35 cellular contexts compared by ENCODE assay signal in genomic region chr9:135482015-135482754, GRCh38. TPM values are rescaled to one million over a fixed set of nuclear protein-coding genes. Genes with fewer than 3 reads are reported as not detected.
DNase-seq lines count a peak whose midpoint lies in the region; ATAC-seq and TF ChIP-seq lines count a peak whose summit lies in the region.
"Had no signal": no experiment of that assay in that cellular context is flagged by ENCODE, and none has a peak within 500 bp of the region (broad histone marks: within the 10 kb centered on the region; RNA-seq: fewer than 3 reads in every experiment).

No MANE protein-coding gene starts in this region.

- H3K9me3 Mint-ChIP-seq in WTC11 (no peaks in the 10 kb centered on the region), glutamatergic neuron (ENCODE audit: unreplicated experiment) (peaks cover 9% of the 10 kb centered on the region), type B pancreatic cell (no peaks in the 10 kb centered on the region)
- H3K9me3 Mint-ChIP-seq: activated CD4-positive, alpha-beta memory T cell treated with anti-CD3 and anti-CD28 coated beads, Interleukin-2, amount 10 ng/mL, durations not matched to agents 7 days and 5 days; activated naive CD4-positive, alpha-beta T cell treated with anti-CD3 and anti-CD28 coated beads for 36 hours; activated T-helper 1 cell treated with anti-CD3 and anti-CD28 coated beads, Interleukin-12 subunit alpha, Interleukin-12 subunit beta, Interleukin-2, Interleukin-4 antibody, amounts not matched to agents 30 ng/mL and 10 ng/mL and 1 ng/mL, durations not matched to agents 14 hours and 24 hours and 36 hours had no signal

- H3K27ac ChIP-seq in smooth muscle cell (ENCODE audit: low read depth) = no peak overlapping the region
- H3K27ac ChIP-seq: dorsolateral prefrontal cortex, gastrocnemius medialis, prostate gland, tibial artery had no signal

- TF ChIP-seq CTCF in GM13977 (IDR thresholded peaks at IDR 0.05; ENCODE audit: extremely low read depth, insufficient read depth, missing control alignments) = no peak
- TF ChIP-seq CTCF in WTC11 (IDR thresholded peaks at IDR 0.05) = no peak
- TF ChIP-seq CTCF in glutamatergic neuron (IDR thresholded peaks at IDR 0.05; ENCODE audit: partially characterized antibody, unreplicated experiment) = no peak
- TF ChIP-seq CTCF in type B pancreatic cell (conservative IDR thresholded peaks at IDR 0.05) = no peak
- no peak for TF ChIP-seq CTCF in smooth muscle cell (IDR thresholded peaks at IDR 0.05; ENCODE audit: borderline replicate concordance, insufficient read depth, poor library complexity, severe bottlenecking)

- H3K4me1 Mint-ChIP-seq in WTC11 (peaks cover 16% of the 10 kb centered on the region; the same call in 1 of the 2 replicates), glutamatergic neuron (ENCODE audit: low read depth, unreplicated experiment) (peaks cover 2% of the 10 kb centered on the region), type B pancreatic cell (ENCODE audit: unreplicated experiment) (peaks cover 5% of the 10 kb centered on the region)

- H2AFZ ChIP-seq in smooth muscle cell (ENCODE audit: low read depth) = no peak overlapping the region

- H3F3A ChIP-seq in smooth muscle cell (ENCODE audit: low read depth) = no peaks in the 10 kb centered on the region

- no peak overlapping the region for H3K4me3 ChIP-seq in smooth muscle cell
- H3K4me3 ChIP-seq: gastrocnemius medialis, HAP-1, mucosa of descending colon, prostate gland, tibial artery had no signal

- CTCF ChIA-PET in WTC11 (lab: Charles Lee) = no interaction called here

- no peak for ATAC-seq in WTC11
- no peak for ATAC-seq in GM19463 (IDR thresholded peaks at IDR 0.05; ENCODE audit: unreplicated experiment)
- ATAC-seq: gastrocnemius medialis, left cardiac atrium, mucosa of descending colon, PC-3, Right ventricle myocardium inferior, sciatic nerve had no signal

- no peaks in the 10 kb centered on the region for H3K9me3 ChIP-seq in smooth muscle cell (replicated peaks; ENCODE audit: low read depth)
- H3K9me3 ChIP-seq: gastrocnemius medialis, HAP-1, mucosa of descending colon, prostate gland, tibial artery had no signal

- H3K4me3 Mint-ChIP-seq in WTC11 (peak overlapping the region; percentile 66), glutamatergic neuron (ENCODE audit: unreplicated experiment) (no peak overlapping the region), type B pancreatic cell (peak overlapping the region; percentile 61)
- H3K4me3 Mint-ChIP-seq: activated CD4-positive, alpha-beta memory T cell treated with anti-CD3 and anti-CD28 coated beads, Interleukin-2, amount 10 ng/mL, durations not matched to agents 7 days and 5 days; activated naive CD4-positive, alpha-beta T cell treated with anti-CD3 and anti-CD28 coated beads for 36 hours; activated T-helper 1 cell treated with anti-CD3 and anti-CD28 coated beads, Interleukin-12 subunit alpha, Interleukin-12 subunit beta, Interleukin-2, Interleukin-4 antibody, amounts not matched to agents 30 ng/mL and 10 ng/mL and 1 ng/mL, durations not matched to agents 14 hours and 24 hours and 36 hours had no signal

- H3K27me3 Mint-ChIP-seq in WTC11 (ENCODE audit: low read depth) (no peaks in the 10 kb centered on the region; the same call in 1 of the 2 replicates), glutamatergic neuron (ENCODE audit: unreplicated experiment) (peaks cover 3% of the 10 kb centered on the region), type B pancreatic cell (no peaks in the 10 kb centered on the region)

- H3K27ac Mint-ChIP-seq in WTC11 (peak overlapping the region; percentile 49; the same call in 1 of the 2 replicates), glutamatergic neuron (ENCODE audit: unreplicated experiment) (peak overlapping the region; percentile 22), type B pancreatic cell (no peak overlapping the region)
- H3K27ac Mint-ChIP-seq: activated CD4-positive, alpha-beta memory T cell treated with anti-CD3 and anti-CD28 coated beads, Interleukin-2, amount 10 ng/mL, durations not matched to agents 7 days and 5 days; activated naive CD4-positive, alpha-beta T cell treated with anti-CD3 and anti-CD28 coated beads for 36 hours; activated T-helper 1 cell treated with anti-CD3 and anti-CD28 coated beads, Interleukin-12 subunit alpha, Interleukin-12 subunit beta, Interleukin-2, Interleukin-4 antibody, amounts not matched to agents 30 ng/mL and 10 ng/mL and 1 ng/mL, durations not matched to agents 14 hours and 24 hours and 36 hours had no signal

- H3K9ac ChIP-seq in smooth muscle cell (ENCODE audit: low read depth) = no peak overlapping the region

- no peaks in the 10 kb centered on the region for H3K36me3 ChIP-seq in smooth muscle cell (ENCODE audit: low read depth)
- H3K36me3 ChIP-seq: prostate gland had no signal

- H3K79me2 ChIP-seq in smooth muscle cell (ENCODE audit: low read depth) = no peaks in the 10 kb centered on the region

- H3K27me3 ChIP-seq in smooth muscle cell (ENCODE audit: low read depth) = no peaks in the 10 kb centered on the region
- H3K27me3 ChIP-seq: dorsolateral prefrontal cortex, gastrocnemius medialis, tibial artery had no signal

- H3K4me1 ChIP-seq in smooth muscle cell (ENCODE audit: low read depth) = peaks cover 8% of the 10 kb centered on the region

- WGBS in smooth muscle cell (ENCODE audit: low lambda C conversion rate) = 82% methylated on average over 8 of the region's 8 CpGs

- H3K4me2 ChIP-seq in smooth muscle cell = no peak overlapping the region

- in situ Hi-C loops in GM13977 (cut with MboI; ENCODE audit: low pct_unique_long_range_greater_than_20kb, low sequenced_read_pairs, unreplicated experiment) = no loop called here

- POLR2A ChIA-PET in WTC11 (lab: Charles Lee) = no interaction called here

- H4K20me1 ChIP-seq in smooth muscle cell (ENCODE audit: low read depth) = peaks cover 15% of the 10 kb centered on the region

- H3K36me3 Mint-ChIP-seq in WTC11 = peaks cover 25% of the 10 kb centered on the region
- H3K36me3 Mint-ChIP-seq in glutamatergic neuron (ENCODE audit: unreplicated experiment) = no peaks in the 10 kb centered on the region
- H3K36me3 Mint-ChIP-seq in type B pancreatic cell = no peaks in the 10 kb centered on the region

- DNase-seq in GM13977 (ENCODE audit: low spot score) (peak; percentile 52), WTC11 (ENCODE audit: low spot score) (no peak), glutamatergic neuron (no peak), type B pancreatic cell (ENCODE audit: extremely low spot score, unreplicated experiment) (no peak), smooth muscle cell (lab: John Stamatoyannopoulos, UW; ENCODE audit: unreplicated experiment) (no peak)
- no peak for DNase-seq in stimulated activated CD4-positive, alpha-beta T cell treated with anti-CD3 and anti-CD28 coated beads, Interleukin-1b, Interleukin-23, amount 100 ng/mL, for 48 hours
- DNase-seq: activated CD4-positive, alpha-beta memory T cell treated with anti-CD3 and anti-CD28 coated beads, Interleukin-2, amount 10 ng/mL, durations not matched to agents 7 days and 5 days; activated CD8-positive, alpha-beta memory T cell treated with anti-CD3 and anti-CD28 coated beads, Interleukin-2, amount 50 U/mL, for 4 hours; activated naive CD4-positive, alpha-beta T cell treated with anti-CD3 and anti-CD28 coated beads for 36 hours; amniotic stem cell; C1 segment of cervical spinal cord; DMS79 treated with DMSO at 0.1 percent for 48 hours; dorsolateral prefrontal cortex; gastrocnemius medialis; GDM1; hypothalamus; left cardiac atrium; mucosa of descending colon; NCI-H1436; NCI-H2081 treated with DMSO at 0.1 percent for 48 hours; NCI-H226; NCI-H526 treated with DMSO at 0.1 percent for 48 hours; PC-3; stimulated activated CD4-positive, alpha-beta T cell treated with anti-CD3 and anti-CD28 coated beads, Interleukin-4, amount 100 ng/mL, for 24 hours; T-helper 2 cell; tibial artery had no signal

TF ChIP-seq in WTC11, 78 proteins besides CTCF, POLR2A, EP300 and RAD21 (continues in another document):
- no peak for TF ChIP-seq ATF6 (CRISPR knock-in tag; IDR thresholded peaks at IDR 0.05)
- TF ChIP-seq ZNF396 (CRISPR knock-in tag; IDR thresholded peaks at IDR 0.05; ENCODE audit: borderline replicate concordance) = no peak
- no peak for TF ChIP-seq CREB1 (CRISPR knock-in tag; IDR thresholded peaks at IDR 0.05)
- TF ChIP-seq NFATC4 (CRISPR knock-in tag; IDR thresholded peaks at IDR 0.05) = no peak
- no peak for TF ChIP-seq CREM (CRISPR knock-in tag; IDR thresholded peaks at IDR 0.05)
- TF ChIP-seq GRHL2 (CRISPR knock-in tag; IDR thresholded peaks at IDR 0.05; ENCODE audit: insufficient replicate concordance, severe bottlenecking) = no peak
- TF ChIP-seq OVOL2 (CRISPR knock-in tag; IDR thresholded peaks at IDR 0.05; ENCODE audit: borderline replicate concordance) = no peak

RNA-seq across cellular contexts. Expression of gene PPP1R26, which starts 2.6 kb away (rescaled TPM):
- total RNA-seq in WTC11 (2021) (36.2 to 44.4 TPM (median 37.4 TPM) in 3 replicates), glutamatergic neuron (ENCODE audit: unreplicated experiment) (22.2 TPM), type B pancreatic cell (ENCODE audit: low replicate concordance) (22.7 and 24.2 TPM in 2 replicates), smooth muscle cell (7.3 and 8.1 TPM in 2 replicates)
- 6.2 and 7.7 TPM in 2 replicates for polyA plus RNA-seq in smooth muscle cell

RNA-seq across cellular contexts. Expression of gene MRPS2, which starts 18.3 kb away (rescaled TPM):
- total RNA-seq in WTC11 (2021) (74.2 to 78.0 TPM (median 77.6 TPM) in 3 replicates), glutamatergic neuron (ENCODE audit: unreplicated experiment) (30.7 TPM), type B pancreatic cell (ENCODE audit: low replicate concordance) (50.0 and 55.2 TPM in 2 replicates), smooth muscle cell (30.7 and 34.2 TPM in 2 replicates)
- polyA plus RNA-seq in smooth muscle cell = 49.0 and 52.6 TPM in 2 replicates

RNA-seq across cellular contexts. Expression of gene LCN1, which starts 39.1 kb away (rescaled TPM):
- not detected in 3 replicates for total RNA-seq in WTC11 (2021)
- not detected for total RNA-seq in glutamatergic neuron (ENCODE audit: unreplicated experiment)
- total RNA-seq in type B pancreatic cell (ENCODE audit: low replicate concordance) = not detected in 2 replicates
- 0.85 and 0.99 TPM in 2 replicates for total RNA-seq in smooth muscle cell
- 3.5 and 5.6 TPM in 2 replicates for polyA plus RNA-seq in smooth muscle cell
- total RNA-seq: activated CD4-positive, alpha-beta memory T cell treated with anti-CD3 and anti-CD28 coated beads, Interleukin-2, amount 10 ng/mL, durations not matched to agents 7 days and 5 days; activated T-helper 1 cell treated with anti-CD3 and anti-CD28 coated beads, Interleukin-12 subunit alpha, Interleukin-12 subunit beta, Interleukin-2, Interleukin-4 antibody, amounts not matched to agents 30 ng/mL and 10 ng/mL and 1 ng/mL, durations not matched to agents 14 hours and 24 hours and 36 hours; cerebellum; fibroblast of lung; gastrocnemius medialis; lung microvascular endothelial cell; mucosa of descending colon; PC-3; prostate gland; Right ventricle myocardium inferior; sciatic nerve had no signal
- polyA plus RNA-seq: fibroblast of lung had no signal
